1 cellular context compared by ENCODE assay signal in the genomic region with DNA sequence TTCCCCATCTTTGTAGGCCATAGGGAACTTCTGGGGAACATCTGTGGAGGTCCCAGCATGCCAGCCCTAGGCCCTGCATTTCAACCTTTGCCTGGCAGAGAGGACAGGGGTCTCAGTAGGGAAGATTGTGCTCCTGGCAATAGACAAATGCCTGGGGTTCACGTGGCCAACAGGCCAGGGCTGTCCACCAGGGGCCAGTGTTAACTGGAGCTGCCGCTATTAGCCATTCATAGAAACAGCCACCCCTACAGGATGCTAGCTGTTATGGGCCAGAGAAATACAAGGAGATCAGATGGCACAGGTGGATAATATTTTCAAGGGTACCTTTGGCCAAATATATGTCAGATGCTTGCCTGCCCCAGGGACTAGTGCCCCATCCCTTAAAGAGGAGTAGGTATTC.
TF ChIP-seq lines count a peak whose summit lies in the region.

No MANE protein-coding gene starts in this region.

TF ChIP-seq in GM23338, 12 proteins besides CTCF, POLR2A, EP300 and RAD21 (continued from another document):
- TF ChIP-seq, protein P1, sequence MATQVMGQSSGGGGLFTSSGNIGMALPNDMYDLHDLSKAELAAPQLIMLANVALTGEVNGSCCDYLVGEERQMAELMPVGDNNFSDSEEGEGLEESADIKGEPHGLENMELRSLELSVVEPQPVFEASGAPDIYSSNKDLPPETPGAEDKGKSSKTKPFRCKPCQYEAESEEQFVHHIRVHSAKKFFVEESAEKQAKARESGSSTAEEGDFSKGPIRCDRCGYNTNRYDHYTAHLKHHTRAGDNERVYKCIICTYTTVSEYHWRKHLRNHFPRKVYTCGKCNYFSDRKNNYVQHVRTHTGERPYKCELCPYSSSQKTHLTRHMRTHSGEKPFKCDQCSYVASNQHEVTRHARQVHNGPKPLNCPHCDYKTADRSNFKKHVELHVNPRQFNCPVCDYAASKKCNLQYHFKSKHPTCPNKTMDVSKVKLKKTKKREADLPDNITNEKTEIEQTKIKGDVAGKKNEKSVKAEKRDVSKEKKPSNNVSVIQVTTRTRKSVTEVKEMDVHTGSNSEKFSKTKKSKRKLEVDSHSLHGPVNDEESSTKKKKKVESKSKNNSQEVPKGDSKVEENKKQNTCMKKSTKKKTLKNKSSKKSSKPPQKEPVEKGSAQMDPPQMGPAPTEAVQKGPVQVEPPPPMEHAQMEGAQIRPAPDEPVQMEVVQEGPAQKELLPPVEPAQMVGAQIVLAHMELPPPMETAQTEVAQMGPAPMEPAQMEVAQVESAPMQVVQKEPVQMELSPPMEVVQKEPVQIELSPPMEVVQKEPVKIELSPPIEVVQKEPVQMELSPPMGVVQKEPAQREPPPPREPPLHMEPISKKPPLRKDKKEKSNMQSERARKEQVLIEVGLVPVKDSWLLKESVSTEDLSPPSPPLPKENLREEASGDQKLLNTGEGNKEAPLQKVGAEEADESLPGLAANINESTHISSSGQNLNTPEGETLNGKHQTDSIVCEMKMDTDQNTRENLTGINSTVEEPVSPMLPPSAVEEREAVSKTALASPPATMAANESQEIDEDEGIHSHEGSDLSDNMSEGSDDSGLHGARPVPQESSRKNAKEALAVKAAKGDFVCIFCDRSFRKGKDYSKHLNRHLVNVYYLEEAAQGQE (IDR thresholded peaks at IDR 0.05; ENCODE audit: unreplicated experiment): no peak
- no peak for TF ChIP-seq CREB1 (CRISPR knock-in tag; IDR thresholded peaks at IDR 0.05; ENCODE audit: low read depth)
